ENCODE assay signal across 19 cellular contexts in genomic region chr11:2483426-2483825, GRCh38.
DNase-seq lines count a peak whose midpoint lies in the region; ATAC-seq and TF ChIP-seq lines count a peak whose summit lies in the region.
"Had no signal": no experiment of that assay in that cellular context is flagged by ENCODE, and none has a peak within 500 bp of the region (broad histone marks: within the 10 kb centered on the region; RNA-seq: fewer than 3 reads in every experiment).

No MANE protein-coding gene starts in this region.

- ATAC-seq in HG02884 (IDR thresholded peaks at IDR 0.05; ENCODE audit: unreplicated experiment): no peak
- ATAC-seq in HG03354 (IDR thresholded peaks at IDR 0.05; ENCODE audit: poor library complexity, severe bottlenecking, unreplicated experiment): no peak
- ATAC-seq: activated CD8-positive, alpha-beta T cell treated with anti-CD3 and anti-CD28 coated beads, Interleukin-2, amount 10 ng/mL, durations not matched to agents 7 days and 5 days; stimulated activated memory B cell treated with anti-CD40 and anti-IgM and Interleukin-4, amounts not matched to agents 10 μg/mL and 1 μg/mL and 100 μg/mL, for 72 hours had no signal

- no peak for TF ChIP-seq CTCF in GM13977 (IDR thresholded peaks at IDR 0.05; ENCODE audit: extremely low read depth, insufficient read depth, missing control alignments)

- peak; percentile 9 for DNase-seq in AG20443 (ENCODE audit: low spot score)
- DNase-seq in GM13977 (ENCODE audit: low spot score): peak; percentile 4
- DNase-seq in NCI-H69 (lab: John Stamatoyannopoulos, UW): peak; percentile 9
- peak; percentile 8 for DNase-seq in iPS-NIHi7 (ENCODE audit: extremely low spot score)
- DNase-seq in NCI-H187 treated with DMSO at 0.1 percent for 48 hours (lab: John Stamatoyannopoulos, UW): no peak
- DNase-seq in activated CD4-positive, CD25-positive, alpha-beta regulatory T cell (lab: John Stamatoyannopoulos, UW): no peak
- DNase-seq: activated CD8-positive, alpha-beta T cell treated with anti-CD3 and anti-CD28 coated beads, Interleukin-2, amount 10 ng/mL, durations not matched to agents 7 days and 5 days; activated naive CD4-positive, alpha-beta T cell treated with anti-CD3 and anti-CD28 coated beads, Interleukin-2, amount 10 ng/mL, durations not matched to agents 7 days and 5 days; activated T-cell treated with anti-CD3 and anti-CD28 coated beads, Interleukin-2, amount 50 U/mL, for 24 hours; EL; HFFc6; Karpas-422; NCI-H1694 treated with DMSO at 0.1 percent for 48 hours; NCI-H526; occipital lobe; sigmoid colon had no signal

- in situ Hi-C loops in GM13977 (cut with MboI; ENCODE audit: low pct_unique_long_range_greater_than_20kb, low sequenced_read_pairs, unreplicated experiment): no loop called here

Comparison
In these comparisons a context has a peak if more than half of its experiments do, and no peak if none do; other contexts are left out.
1. DNase-seq: peak in AG20443 (single experiment), GM13977 (single experiment), NCI-H69 (single experiment) and iPS-NIHi7 (single experiment); none in NCI-H187 treated with DMSO at 0.1 percent for 48 hours (single experiment) and activated CD4-positive, CD25-positive, alpha-beta regulatory T cell (0 of 4).